ENCODE assay signal across 10 cellular contexts in the genomic region with DNA sequence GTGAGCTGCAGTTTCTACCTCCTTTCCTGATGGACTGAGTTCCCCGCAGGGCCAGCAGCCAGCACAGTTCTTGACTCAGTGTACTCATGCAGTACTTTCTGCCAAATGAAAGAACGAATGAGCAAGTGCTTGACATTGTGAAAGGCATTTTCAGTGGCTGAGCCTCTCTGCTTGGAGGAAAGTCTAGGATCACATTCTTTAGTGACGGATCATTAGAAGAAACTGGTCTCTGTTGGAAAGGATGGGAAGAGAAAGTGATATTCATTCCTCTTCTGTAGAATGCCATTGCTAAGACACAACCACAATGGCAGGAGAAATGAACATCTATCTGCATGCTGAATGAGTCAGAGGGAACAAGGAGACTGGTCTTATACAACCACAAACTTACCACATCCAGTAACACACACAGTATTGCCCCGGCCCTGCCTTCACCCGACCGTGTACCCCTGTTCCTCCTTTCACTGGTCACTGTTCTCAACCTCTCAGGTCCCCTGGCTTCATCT.
DNase-seq lines count a peak whose midpoint lies in the region; ATAC-seq, FAIRE-seq and TF ChIP-seq lines count a peak whose summit lies in the region.
"Had no signal": no experiment of that assay in that cellular context is flagged by ENCODE, and none has a peak within 500 bp of the region (broad histone marks: within the 10 kb centered on the region; RNA-seq: fewer than 3 reads in every experiment).

No MANE protein-coding gene starts in this region.

- peak; percentile 65 for ATAC-seq in GM18870 (IDR thresholded peaks at IDR 0.05; ENCODE audit: unreplicated experiment)
- no peak for ATAC-seq in WTC11

- peaks cover 6% of the 10 kb centered on the region; the same call in 1 of the 2 replicates for H3K9me3 Mint-ChIP-seq in WTC11

- H3K4me1 ChIP-seq in hepatocyte (ENCODE audit: insufficient read depth) = no peaks in the 10 kb centered on the region
- H3K4me1 ChIP-seq: SJSA1 had no signal

- H3K27me3 Mint-ChIP-seq in WTC11 (ENCODE audit: low read depth) = peaks cover 8% of the 10 kb centered on the region

- H3K36me3 Mint-ChIP-seq in WTC11 = peaks cover 7% of the 10 kb centered on the region; the same call in 1 of the 2 replicates

- H3K27ac ChIP-seq in hepatocyte = no peak overlapping the region
- H3K27ac ChIP-seq: SJSA1, skin epidermis had no signal

- H3K4me3 ChIP-seq in bronchial epithelial cell (ENCODE audit: low read depth, low read length) = no peak overlapping the region
- no peak overlapping the region for H3K4me3 ChIP-seq in hepatocyte
- H3K4me3 ChIP-seq: SJSA1, skin epidermis had no signal

- CTCF ChIA-PET in WTC11 (lab: Charles Lee) = no interaction called here

- no peak overlapping the region for H2AFZ ChIP-seq in hepatocyte

- WGBS in hepatocyte (ENCODE audit: low lambda C conversion rate, missing lambda C conversion rate) = 90% methylated on average over 6 of the region's 6 CpGs

- no peaks in the 10 kb centered on the region for H3K79me2 ChIP-seq in hepatocyte

- H3K9me2 ChIP-seq in hepatocyte (replicated peaks; ENCODE audit: insufficient read depth) = no peaks in the 10 kb centered on the region

- H3K27me3 ChIP-seq in bronchial epithelial cell (ENCODE audit: control insufficient read depth, insufficient read depth, low read length) = no peaks in the 10 kb centered on the region
- no peaks in the 10 kb centered on the region for H3K27me3 ChIP-seq in hepatocyte
- H3K27me3 ChIP-seq: SJSA1 had no signal

- peaks cover 5% of the 10 kb centered on the region for H4K20me1 ChIP-seq in hepatocyte (ENCODE audit: insufficient read depth, poor library complexity, severe bottlenecking)

- no peak overlapping the region for H3K27ac Mint-ChIP-seq in WTC11

- H3K4me2 ChIP-seq in hepatocyte = no peak overlapping the region

- peaks cover 17% of the 10 kb centered on the region for H3K4me1 Mint-ChIP-seq in WTC11

- DNase-seq in HS-5 (ENCODE audit: low read depth) (peak; percentile 75), bronchial epithelial cell (ENCODE audit: low read depth) (peak; percentile 57), renal cortical epithelial cell (ENCODE audit: low read depth) (peak; percentile 89), NCI-H1436 (lab: John Stamatoyannopoulos, UW) (no peak), WTC11 (ENCODE audit: low spot score) (no peak), HT-29 (ENCODE audit: low spot score) (no peak), hepatocyte (ENCODE audit: low spot score) (no peak)

- TF ChIP-seq CTCF in bronchial epithelial cell (IDR thresholded peaks at IDR 0.05; ENCODE audit: insufficient read depth, low read length, severe bottlenecking) (no peak), WTC11 (IDR thresholded peaks at IDR 0.05) (no peak), hepatocyte (IDR thresholded peaks at IDR 0.05; ENCODE audit: poor library complexity) (no peak)

- no peak for FAIRE-seq in bronchial epithelial cell (lab: Jason Lieb, UNC)

- no peaks in the 10 kb centered on the region for H3K9me3 ChIP-seq in hepatocyte (ENCODE audit: low read depth)
- H3K9me3 ChIP-seq: SJSA1 had no signal

- H3K36me3 ChIP-seq in bronchial epithelial cell (ENCODE audit: control insufficient read depth, insufficient read depth, low read length) (no peaks in the 10 kb centered on the region), hepatocyte (replicated peaks; ENCODE audit: insufficient read depth, low read depth) (no peaks in the 10 kb centered on the region)
- H3K36me3 ChIP-seq: SJSA1 had no signal

- POLR2A ChIA-PET in WTC11 (lab: Charles Lee) = no interaction called here

- no peak overlapping the region for H3K4me3 Mint-ChIP-seq in WTC11

TF ChIP-seq in WTC11, 78 proteins besides CTCF, POLR2A, EP300 and RAD21:
- TF ChIP-seq ESRRA (CRISPR knock-in tag; IDR thresholded peaks at IDR 0.05; ENCODE audit: borderline replicate concordance) (no peak), ZNF671 (CRISPR knock-in tag; IDR thresholded peaks at IDR 0.05) (no peak)

Comparison
In these comparisons a context has a peak if more than half of its experiments do, and no peak if none do; other contexts are left out.
1. DNase-seq: peak in HS-5 (single experiment), bronchial epithelial cell (single experiment) and renal cortical epithelial cell (single experiment); none in NCI-H1436 (single experiment), WTC11 (single experiment), HT-29 (single experiment) and hepatocyte (single experiment).